Comparison of ENCODE assay signal across 8 cellular contexts in the genomic region with DNA sequence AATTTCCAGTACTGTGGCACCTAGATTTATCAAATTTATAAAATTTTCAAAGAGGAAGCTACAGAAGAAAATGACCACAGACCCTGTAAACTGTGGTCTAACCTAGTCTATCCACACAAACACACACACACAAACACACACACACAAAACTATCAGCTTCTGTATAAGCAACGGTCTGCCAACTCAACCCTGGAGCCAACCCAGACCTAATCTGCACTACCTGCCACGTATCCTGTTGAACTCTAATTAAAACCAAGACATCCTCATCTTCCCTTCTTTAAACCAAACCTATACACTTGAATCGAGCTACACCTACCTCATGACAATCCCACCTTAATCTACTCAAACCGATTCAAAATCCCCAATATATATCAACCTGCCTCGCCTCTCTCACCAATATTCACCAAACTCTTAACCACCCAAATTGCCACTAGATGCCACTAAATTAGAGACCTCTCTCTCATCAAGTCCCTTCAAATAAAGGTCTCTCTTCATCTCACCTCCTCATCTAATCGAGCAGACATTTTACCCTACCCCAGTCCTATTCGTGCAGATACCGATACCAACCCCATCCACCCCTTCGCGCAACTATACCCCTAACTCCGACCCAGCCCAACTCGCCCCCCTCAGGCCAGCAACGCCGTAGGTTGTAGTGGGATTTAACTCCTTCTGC.
A peak's percentile ranks its signal among the peaks of the same experiment; 100 is the strongest.
DNase-seq lines count a peak whose midpoint lies in the region; ATAC-seq, FAIRE-seq and TF ChIP-seq lines count a peak whose summit lies in the region.

No MANE protein-coding gene starts in this region.

- no peaks in the 10 kb centered on the region for H3K27me3 ChIP-seq in muscle layer of duodenum (ENCODE audit: low read depth, low read length)

- H3K36me3 ChIP-seq in muscle layer of duodenum (ENCODE audit: control insufficient read depth in 1 of 2, insufficient read depth in 2 of 2, low read length in 2 of 2) = peaks cover 31 to 44% of the 10 kb centered on the region in 2 donors

- no peak; the same call in 1 of the 2 replicates for TF ChIP-seq CTCF in C4-2B (conservative IDR thresholded peaks at IDR 0.05)

- no peaks in the 10 kb centered on the region for H3K9me3 ChIP-seq in muscle layer of duodenum (ENCODE audit: control insufficient read depth in 1 of 2, low read length in 2 of 2)

- H3K4me3 ChIP-seq in muscle layer of duodenum (ENCODE audit: low read depth in 1 of 2, low read length in 2 of 2) = peak overlapping the region; percentile 89 to 96

- TF ChIP-seq POLR2A in GM18505 (IDR thresholded peaks at IDR 0.05; ENCODE audit: borderline replicate concordance, extremely low read depth, insufficient read depth, insufficient read length) = no peak

- peaks cover 13 to 34% of the 10 kb centered on the region in 2 donors for H3K4me1 ChIP-seq in muscle layer of duodenum (ENCODE audit: control insufficient read depth in 1 of 2, insufficient read depth in 2 of 2, low read length in 2 of 2)

- no peak for DNase-seq in RCC 7860 (ENCODE audit: low spot score)
- no peak for DNase-seq in GOT3 (lab: John Stamatoyannopoulos, UW)
- DNase-seq in hepatic stellate cell (ENCODE audit: low spot score) = no peak

- no peak for FAIRE-seq in RCC 7860 (lab: Jason Lieb, UNC)

- H3K27ac ChIP-seq in C4-2B (peak overlapping the region; percentile 87), cingulate gyrus (ENCODE audit: low read depth, low read length) (peak overlapping the region; percentile 98), muscle layer of duodenum (ENCODE audit: low read length) (peak overlapping the region; percentile 90)

- ATAC-seq in HG02981 (IDR thresholded peaks at IDR 0.05; ENCODE audit: unreplicated experiment) = peak; percentile 26
- ATAC-seq in GM18505 (IDR thresholded peaks at IDR 0.05; ENCODE audit: unreplicated experiment) = no peak
